1 cellular context compared by ENCODE assay signal in the genomic region with DNA sequence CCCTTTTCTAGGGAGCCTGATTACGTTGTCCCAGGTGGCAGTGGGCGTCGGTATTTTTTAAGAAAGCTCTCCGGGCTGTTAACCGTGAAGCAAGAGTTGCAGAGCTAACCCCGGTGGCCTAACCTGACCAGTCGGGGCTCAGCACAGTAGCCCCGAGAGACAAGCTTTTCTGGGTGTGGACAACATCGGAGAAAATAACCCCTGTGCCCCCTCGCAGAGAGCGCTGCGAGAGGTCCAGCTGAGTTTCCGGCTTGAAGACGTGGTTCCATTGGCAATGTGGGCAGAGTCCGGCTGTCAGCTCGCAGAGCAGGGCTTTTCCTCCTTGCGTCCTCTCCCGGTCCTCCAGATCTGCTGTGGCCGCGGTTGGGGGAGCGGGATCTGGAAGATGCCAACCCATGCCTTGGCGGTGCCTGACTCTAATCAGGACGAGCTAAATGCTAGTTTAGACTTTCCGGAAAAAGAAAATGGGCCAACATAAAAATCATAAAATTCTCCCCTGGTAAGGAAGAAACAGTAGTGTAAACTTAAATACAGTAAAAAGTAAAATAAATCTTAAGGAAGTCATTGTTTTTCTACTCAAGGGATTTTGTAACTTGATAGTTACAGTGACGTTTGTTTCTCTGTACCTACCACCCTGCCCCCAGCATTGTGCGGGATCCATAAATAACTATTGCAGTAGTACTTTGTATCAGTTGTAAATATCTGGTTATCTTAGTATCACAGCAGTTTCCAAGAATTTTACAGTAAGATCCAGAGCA.
TF ChIP-seq lines count a peak whose summit lies in the region.

No MANE protein-coding gene starts in this region.

TF ChIP-seq in K562, 482 proteins besides CTCF, POLR2A, EP300 and RAD21 (continued from another document and continues in another):
- TF ChIP-seq ZNF561 (CRISPR knock-in tag; conservative IDR thresholded peaks at IDR 0.05) (no peak), PRPF4 (IDR thresholded peaks at IDR 0.05; ENCODE audit: insufficient read depth, low read depth, low read length, poor library complexity, severe bottlenecking) (no peak), CTBP1 (IDR thresholded peaks at IDR 0.05; ENCODE audit: borderline replicate concordance) (no peak), ETV1 (tag; conservative IDR thresholded peaks at IDR 0.05; ENCODE audit: low read depth) (no peak), MTF1 (CRISPR knock-in tag; IDR thresholded peaks at IDR 0.05; ENCODE audit: borderline replicate concordance) (no peak), PML (IDR thresholded peaks at IDR 0.05; ENCODE audit: low read length) (peak; percentile 26; the same call in 1 of the 2 replicates), PHTF2 (CRISPR knock-in tag; IDR thresholded peaks at IDR 0.05) (no peak), FOS (IDR thresholded peaks at IDR 0.05; ENCODE audit: extremely low read depth, insufficient read length) (no peak), SMC3 (conservative IDR thresholded peaks at IDR 0.05; ENCODE audit: insufficient read depth, low read depth, low read length) (no peak), FIP1L1 (IDR thresholded peaks at IDR 0.05; ENCODE audit: low read depth, low read length, poor library complexity, severe bottlenecking) (no peak), MCM5 (IDR thresholded peaks at IDR 0.05; ENCODE audit: low read depth) (no peak), ZNF766 (CRISPR knock-in tag; conservative IDR thresholded peaks at IDR 0.05) (peak; percentile 36; the same call in 1 of the 2 replicates), RB1 (IDR thresholded peaks at IDR 0.05; ENCODE audit: low read depth) (0 out of 2 replicates have a peak, but pooled peaks have one; percentile 16), ZNF165 (CRISPR knock-in tag; IDR thresholded peaks at IDR 0.05; ENCODE audit: borderline replicate concordance) (no peak), NR3C1 (CRISPR knock-in tag; IDR thresholded peaks at IDR 0.05) (no peak), MYC (IDR thresholded peaks at IDR 0.05; ENCODE audit: low read depth, low read length) (no peak), MYC (CRISPR knock-in tag; IDR thresholded peaks at IDR 0.05; ENCODE audit: borderline replicate concordance, low read depth) (no peak), SP1 (CRISPR knock-in tag; IDR thresholded peaks at IDR 0.05) (peak; percentile 55), ARID1B (IDR thresholded peaks at IDR 0.05) (peak; percentile 63; the same call in 1 of the 2 replicates), FOXK2 (conservative IDR thresholded peaks at IDR 0.05 in 1 of 2, IDR thresholded peaks at IDR 0.05 in 1 of 2; ENCODE audit: low read depth in 2 of 2) (peak in 1 of 2 experiments; percentile 38; a peak in 1 of 4 replicates), MEIS2 (IDR thresholded peaks at IDR 0.05; ENCODE audit: partially characterized antibody) (peak; percentile 63)
- TF ChIP-seq, protein P1, sequence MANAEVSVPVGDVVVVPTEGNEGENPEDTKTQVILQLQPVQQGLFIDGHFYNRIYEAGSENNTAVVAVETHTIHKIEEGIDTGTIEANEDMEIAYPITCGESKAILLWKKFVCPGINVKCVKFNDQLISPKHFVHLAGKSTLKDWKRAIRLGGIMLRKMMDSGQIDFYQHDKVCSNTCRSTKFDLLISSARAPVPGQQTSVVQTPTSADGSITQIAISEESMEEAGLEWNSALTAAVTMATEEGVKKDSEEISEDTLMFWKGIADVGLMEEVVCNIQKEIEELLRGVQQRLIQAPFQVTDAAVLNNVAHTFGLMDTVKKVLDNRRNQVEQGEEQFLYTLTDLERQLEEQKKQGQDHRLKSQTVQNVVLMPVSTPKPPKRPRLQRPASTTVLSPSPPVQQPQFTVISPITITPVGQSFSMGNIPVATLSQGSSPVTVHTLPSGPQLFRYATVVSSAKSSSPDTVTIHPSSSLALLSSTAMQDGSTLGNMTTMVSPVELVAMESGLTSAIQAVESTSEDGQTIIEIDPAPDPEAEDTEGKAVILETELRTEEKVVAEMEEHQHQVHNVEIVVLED (CRISPR knock-in tag; IDR thresholded peaks at IDR 0.05) = 0 out of 2 replicates have a peak, but pooled peaks have one; percentile 15
- TF ChIP-seq, protein P2, sequence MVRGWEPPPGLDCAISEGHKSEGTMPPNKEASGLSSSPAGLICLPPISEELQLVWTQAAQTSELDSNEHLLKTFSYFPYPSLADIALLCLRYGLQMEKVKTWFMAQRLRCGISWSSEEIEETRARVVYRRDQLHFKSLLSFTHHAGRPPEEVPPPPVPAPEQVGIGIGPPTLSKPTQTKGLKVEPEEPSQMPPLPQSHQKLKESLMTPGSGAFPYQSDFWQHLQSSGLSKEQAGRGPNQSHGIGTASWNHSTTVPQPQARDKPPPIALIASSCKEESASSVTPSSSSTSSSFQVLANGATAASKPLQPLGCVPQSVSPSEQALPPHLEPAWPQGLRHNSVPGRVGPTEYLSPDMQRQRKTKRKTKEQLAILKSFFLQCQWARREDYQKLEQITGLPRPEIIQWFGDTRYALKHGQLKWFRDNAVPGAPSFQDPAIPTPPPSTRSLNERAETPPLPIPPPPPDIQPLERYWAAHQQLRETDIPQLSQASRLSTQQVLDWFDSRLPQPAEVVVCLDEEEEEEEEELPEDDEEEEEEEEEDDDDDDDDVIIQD (CRISPR knock-in tag; IDR thresholded peaks at IDR 0.05) = no peak
- TF ChIP-seq, protein P3, sequence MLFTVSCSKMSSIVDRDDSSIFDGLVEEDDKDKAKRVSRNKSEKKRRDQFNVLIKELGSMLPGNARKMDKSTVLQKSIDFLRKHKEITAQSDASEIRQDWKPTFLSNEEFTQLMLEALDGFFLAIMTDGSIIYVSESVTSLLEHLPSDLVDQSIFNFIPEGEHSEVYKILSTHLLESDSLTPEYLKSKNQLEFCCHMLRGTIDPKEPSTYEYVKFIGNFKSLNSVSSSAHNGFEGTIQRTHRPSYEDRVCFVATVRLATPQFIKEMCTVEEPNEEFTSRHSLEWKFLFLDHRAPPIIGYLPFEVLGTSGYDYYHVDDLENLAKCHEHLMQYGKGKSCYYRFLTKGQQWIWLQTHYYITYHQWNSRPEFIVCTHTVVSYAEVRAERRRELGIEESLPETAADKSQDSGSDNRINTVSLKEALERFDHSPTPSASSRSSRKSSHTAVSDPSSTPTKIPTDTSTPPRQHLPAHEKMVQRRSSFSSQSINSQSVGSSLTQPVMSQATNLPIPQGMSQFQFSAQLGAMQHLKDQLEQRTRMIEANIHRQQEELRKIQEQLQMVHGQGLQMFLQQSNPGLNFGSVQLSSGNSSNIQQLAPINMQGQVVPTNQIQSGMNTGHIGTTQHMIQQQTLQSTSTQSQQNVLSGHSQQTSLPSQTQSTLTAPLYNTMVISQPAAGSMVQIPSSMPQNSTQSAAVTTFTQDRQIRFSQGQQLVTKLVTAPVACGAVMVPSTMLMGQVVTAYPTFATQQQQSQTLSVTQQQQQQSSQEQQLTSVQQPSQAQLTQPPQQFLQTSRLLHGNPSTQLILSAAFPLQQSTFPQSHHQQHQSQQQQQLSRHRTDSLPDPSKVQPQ (CRISPR knock-in tag; IDR thresholded peaks at IDR 0.05; ENCODE audit: borderline replicate concordance) = no peak
- TF ChIP-seq, protein P4, sequence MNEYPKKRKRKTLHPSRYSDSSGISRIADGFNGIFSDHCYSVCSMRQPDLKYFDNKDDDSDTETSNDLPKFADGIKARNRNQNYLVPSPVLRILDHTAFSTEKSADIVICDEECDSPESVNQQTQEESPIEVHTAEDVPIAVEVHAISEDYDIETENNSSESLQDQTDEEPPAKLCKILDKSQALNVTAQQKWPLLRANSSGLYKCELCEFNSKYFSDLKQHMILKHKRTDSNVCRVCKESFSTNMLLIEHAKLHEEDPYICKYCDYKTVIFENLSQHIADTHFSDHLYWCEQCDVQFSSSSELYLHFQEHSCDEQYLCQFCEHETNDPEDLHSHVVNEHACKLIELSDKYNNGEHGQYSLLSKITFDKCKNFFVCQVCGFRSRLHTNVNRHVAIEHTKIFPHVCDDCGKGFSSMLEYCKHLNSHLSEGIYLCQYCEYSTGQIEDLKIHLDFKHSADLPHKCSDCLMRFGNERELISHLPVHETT (CRISPR knock-in tag; conservative IDR thresholded peaks at IDR 0.05 in 1 of 2, IDR thresholded peaks at IDR 0.05 in 1 of 2) = no peak
- TF ChIP-seq, protein P5, sequence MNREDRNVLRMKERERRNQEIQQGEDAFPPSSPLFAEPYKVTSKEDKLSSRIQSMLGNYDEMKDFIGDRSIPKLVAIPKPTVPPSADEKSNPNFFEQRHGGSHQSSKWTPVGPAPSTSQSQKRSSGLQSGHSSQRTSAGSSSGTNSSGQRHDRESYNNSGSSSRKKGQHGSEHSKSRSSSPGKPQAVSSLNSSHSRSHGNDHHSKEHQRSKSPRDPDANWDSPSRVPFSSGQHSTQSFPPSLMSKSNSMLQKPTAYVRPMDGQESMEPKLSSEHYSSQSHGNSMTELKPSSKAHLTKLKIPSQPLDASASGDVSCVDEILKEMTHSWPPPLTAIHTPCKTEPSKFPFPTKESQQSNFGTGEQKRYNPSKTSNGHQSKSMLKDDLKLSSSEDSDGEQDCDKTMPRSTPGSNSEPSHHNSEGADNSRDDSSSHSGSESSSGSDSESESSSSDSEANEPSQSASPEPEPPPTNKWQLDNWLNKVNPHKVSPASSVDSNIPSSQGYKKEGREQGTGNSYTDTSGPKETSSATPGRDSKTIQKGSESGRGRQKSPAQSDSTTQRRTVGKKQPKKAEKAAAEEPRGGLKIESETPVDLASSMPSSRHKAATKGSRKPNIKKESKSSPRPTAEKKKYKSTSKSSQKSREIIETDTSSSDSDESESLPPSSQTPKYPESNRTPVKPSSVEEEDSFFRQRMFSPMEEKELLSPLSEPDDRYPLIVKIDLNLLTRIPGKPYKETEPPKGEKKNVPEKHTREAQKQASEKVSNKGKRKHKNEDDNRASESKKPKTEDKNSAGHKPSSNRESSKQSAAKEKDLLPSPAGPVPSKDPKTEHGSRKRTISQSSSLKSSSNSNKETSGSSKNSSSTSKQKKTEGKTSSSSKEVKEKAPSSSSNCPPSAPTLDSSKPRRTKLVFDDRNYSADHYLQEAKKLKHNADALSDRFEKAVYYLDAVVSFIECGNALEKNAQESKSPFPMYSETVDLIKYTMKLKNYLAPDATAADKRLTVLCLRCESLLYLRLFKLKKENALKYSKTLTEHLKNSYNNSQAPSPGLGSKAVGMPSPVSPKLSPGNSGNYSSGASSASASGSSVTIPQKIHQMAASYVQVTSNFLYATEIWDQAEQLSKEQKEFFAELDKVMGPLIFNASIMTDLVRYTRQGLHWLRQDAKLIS (CRISPR knock-in tag; IDR thresholded peaks at IDR 0.05) = no peak
- TF ChIP-seq, protein P6, sequence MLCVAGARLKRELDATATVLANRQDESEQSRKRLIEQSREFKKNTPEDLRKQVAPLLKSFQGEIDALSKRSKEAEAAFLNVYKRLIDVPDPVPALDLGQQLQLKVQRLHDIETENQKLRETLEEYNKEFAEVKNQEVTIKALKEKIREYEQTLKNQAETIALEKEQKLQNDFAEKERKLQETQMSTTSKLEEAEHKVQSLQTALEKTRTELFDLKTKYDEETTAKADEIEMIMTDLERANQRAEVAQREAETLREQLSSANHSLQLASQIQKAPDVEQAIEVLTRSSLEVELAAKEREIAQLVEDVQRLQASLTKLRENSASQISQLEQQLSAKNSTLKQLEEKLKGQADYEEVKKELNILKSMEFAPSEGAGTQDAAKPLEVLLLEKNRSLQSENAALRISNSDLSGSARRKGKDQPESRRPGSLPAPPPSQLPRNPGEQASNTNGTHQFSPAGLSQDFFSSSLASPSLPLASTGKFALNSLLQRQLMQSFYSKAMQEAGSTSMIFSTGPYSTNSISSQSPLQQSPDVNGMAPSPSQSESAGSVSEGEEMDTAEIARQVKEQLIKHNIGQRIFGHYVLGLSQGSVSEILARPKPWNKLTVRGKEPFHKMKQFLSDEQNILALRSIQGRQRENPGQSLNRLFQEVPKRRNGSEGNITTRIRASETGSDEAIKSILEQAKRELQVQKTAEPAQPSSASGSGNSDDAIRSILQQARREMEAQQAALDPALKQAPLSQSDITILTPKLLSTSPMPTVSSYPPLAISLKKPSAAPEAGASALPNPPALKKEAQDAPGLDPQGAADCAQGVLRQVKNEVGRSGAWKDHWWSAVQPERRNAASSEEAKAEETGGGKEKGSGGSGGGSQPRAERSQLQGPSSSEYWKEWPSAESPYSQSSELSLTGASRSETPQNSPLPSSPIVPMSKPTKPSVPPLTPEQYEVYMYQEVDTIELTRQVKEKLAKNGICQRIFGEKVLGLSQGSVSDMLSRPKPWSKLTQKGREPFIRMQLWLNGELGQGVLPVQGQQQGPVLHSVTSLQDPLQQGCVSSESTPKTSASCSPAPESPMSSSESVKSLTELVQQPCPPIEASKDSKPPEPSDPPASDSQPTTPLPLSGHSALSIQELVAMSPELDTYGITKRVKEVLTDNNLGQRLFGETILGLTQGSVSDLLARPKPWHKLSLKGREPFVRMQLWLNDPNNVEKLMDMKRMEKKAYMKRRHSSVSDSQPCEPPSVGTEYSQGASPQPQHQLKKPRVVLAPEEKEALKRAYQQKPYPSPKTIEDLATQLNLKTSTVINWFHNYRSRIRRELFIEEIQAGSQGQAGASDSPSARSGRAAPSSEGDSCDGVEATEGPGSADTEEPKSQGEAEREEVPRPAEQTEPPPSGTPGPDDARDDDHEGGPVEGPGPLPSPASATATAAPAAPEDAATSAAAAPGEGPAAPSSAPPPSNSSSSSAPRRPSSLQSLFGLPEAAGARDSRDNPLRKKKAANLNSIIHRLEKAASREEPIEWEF (CRISPR knock-in tag; IDR thresholded peaks at IDR 0.05) = peak; percentile 51; the same call in 1 of the 2 replicates
- TF ChIP-seq, protein P7, sequence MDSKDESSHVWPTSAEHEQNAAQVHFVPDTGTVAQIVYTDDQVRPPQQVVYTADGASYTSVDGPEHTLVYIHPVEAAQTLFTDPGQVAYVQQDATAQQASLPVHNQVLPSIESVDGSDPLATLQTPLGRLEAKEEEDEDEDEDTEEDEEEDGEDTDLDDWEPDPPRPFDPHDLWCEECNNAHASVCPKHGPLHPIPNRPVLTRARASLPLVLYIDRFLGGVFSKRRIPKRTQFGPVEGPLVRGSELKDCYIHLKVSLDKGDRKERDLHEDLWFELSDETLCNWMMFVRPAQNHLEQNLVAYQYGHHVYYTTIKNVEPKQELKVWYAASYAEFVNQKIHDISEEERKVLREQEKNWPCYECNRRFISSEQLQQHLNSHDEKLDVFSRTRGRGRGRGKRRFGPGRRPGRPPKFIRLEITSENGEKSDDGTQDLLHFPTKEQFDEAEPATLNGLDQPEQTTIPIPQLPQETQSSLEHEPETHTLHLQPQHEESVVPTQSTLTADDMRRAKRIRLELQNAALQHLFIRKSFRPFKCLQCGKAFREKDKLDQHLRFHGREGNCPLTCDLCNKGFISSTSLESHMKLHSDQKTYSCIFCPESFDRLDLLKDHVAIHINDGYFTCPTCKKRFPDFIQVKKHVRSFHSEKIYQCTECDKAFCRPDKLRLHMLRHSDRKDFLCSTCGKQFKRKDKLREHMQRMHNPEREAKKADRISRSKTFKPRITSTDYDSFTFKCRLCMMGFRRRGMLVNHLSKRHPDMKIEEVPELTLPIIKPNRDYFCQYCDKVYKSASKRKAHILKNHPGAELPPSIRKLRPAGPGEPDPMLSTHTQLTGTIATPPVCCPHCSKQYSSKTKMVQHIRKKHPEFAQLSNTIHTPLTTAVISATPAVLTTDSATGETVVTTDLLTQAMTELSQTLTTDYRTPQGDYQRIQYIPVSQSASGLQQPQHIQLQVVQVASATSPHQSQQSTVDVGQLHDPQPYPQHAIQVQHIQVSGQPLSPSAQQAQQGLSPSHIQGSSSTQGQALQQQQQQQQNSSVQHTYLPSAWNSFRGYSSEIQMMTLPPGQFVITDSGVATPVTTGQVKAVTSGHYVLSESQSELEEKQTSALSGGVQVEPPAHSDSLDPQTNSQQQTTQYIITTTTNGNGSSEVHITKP (IDR thresholded peaks at IDR 0.05; ENCODE audit: partially characterized antibody) = no peak
- TF ChIP-seq, protein P8, sequence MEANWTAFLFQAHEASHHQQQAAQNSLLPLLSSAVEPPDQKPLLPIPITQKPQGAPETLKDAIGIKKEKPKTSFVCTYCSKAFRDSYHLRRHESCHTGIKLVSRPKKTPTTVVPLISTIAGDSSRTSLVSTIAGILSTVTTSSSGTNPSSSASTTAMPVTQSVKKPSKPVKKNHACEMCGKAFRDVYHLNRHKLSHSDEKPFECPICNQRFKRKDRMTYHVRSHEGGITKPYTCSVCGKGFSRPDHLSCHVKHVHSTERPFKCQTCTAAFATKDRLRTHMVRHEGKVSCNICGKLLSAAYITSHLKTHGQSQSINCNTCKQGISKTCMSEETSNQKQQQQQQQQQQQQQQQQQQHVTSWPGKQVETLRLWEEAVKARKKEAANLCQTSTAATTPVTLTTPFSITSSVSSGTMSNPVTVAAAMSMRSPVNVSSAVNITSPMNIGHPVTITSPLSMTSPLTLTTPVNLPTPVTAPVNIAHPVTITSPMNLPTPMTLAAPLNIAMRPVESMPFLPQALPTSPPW (CRISPR knock-in tag; IDR thresholded peaks at IDR 0.05) = 0 out of 2 replicates have a peak, but pooled peaks have one; percentile 56
